In genomic region chrX:45596190-45596808, GRCh38 we compare ENCODE assay signal across 24 cellular contexts.
DNase-seq lines count a peak whose midpoint lies in the region; FAIRE-seq and TF ChIP-seq lines count a peak whose summit lies in the region.
"Had no signal": no experiment of that assay in that cellular context is flagged by ENCODE, and none has a peak within 500 bp of the region (broad histone marks: within the 10 kb centered on the region; RNA-seq: fewer than 3 reads in every experiment).

No MANE protein-coding gene starts in this region.

- H3K9me3 ChIP-seq in endothelial cell of umbilical vein (replicated peaks; ENCODE audit: control insufficient read depth, insufficient read depth, low read length) (no peaks in the 10 kb centered on the region), liver (ENCODE audit: control insufficient read depth in 4 of 4, low read length in 3 of 4) (no peaks in the 10 kb centered on the region), esophagus squamous epithelium (no peaks in the 10 kb centered on the region), adrenal gland (replicated peaks in 1 of 3) (no peaks in the 10 kb centered on the region)
- H3K9me3 ChIP-seq: mucosa of descending colon, SJCRH30, thyroid gland had no signal

- dilution Hi-C loops in endothelial cell of umbilical vein (cut with MboI; ENCODE audit: extremely low pct_ligation_motif_present, low sequenced_read_pairs), result no loop called here

- POLR2A ChIA-PET in endothelial cell of umbilical vein (lab: Charles Lee), result no interaction called here

- FAIRE-seq in endothelial cell of umbilical vein (lab: Jason Lieb, UNC), result peak; percentile 18
- FAIRE-seq: GM18507, H1 had no signal

- no peaks in the 10 kb centered on the region for H3K79me2 ChIP-seq in endothelial cell of umbilical vein (ENCODE audit: control insufficient read depth, insufficient read depth, low read length)

- H3K9ac ChIP-seq in endothelial cell of umbilical vein (replicated peaks; ENCODE audit: extremely low read depth, insufficient read depth, low read length) (no peak overlapping the region), liver (ENCODE audit: low read depth in 1 of 2, low read length in 2 of 2) (no peak overlapping the region)

- peak; percentile 30 to 34 for TF ChIP-seq RAD21 in liver (IDR thresholded peaks at IDR 0.05)

- no TSS peak for BruUV-seq in endothelial cell of umbilical vein (replicated peaks; lab: Mats Ljungman, UMichigan)

- H3K4me1 ChIP-seq in endothelial cell of umbilical vein (ENCODE audit: control insufficient read depth, extremely low read depth, insufficient read depth, low read length) (no peaks in the 10 kb centered on the region), liver (ENCODE audit: control insufficient read depth in 4 of 4, insufficient read depth in 4 of 4, low read length in 3 of 4) (no peaks in the 10 kb centered on the region), esophagus squamous epithelium (no peaks in the 10 kb centered on the region), adrenal gland (replicated peaks in 1 of 2) (no peaks in the 10 kb centered on the region)
- H3K4me1 ChIP-seq: SJCRH30, thyroid gland had no signal

- no peak for TF ChIP-seq POLR2A in endothelial cell of umbilical vein (IDR thresholded peaks at IDR 0.05; ENCODE audit: low read depth, low read length)
- TF ChIP-seq POLR2A in esophagus squamous epithelium (IDR thresholded peaks at IDR 0.05), result no peak
- no peak for TF ChIP-seq POLR2A in adrenal gland (IDR thresholded peaks at IDR 0.05)

- H3K9me1 ChIP-seq in endothelial cell of umbilical vein (replicated peaks; ENCODE audit: control insufficient read depth, extremely low read depth, insufficient read depth, low read length), result no peaks in the 10 kb centered on the region

- H3K27me3 ChIP-seq in endothelial cell of umbilical vein (ENCODE audit: control insufficient read depth in 2 of 2, insufficient read depth in 2 of 2, low read length in 2 of 2) (no peaks in the 10 kb centered on the region), liver (ENCODE audit: control insufficient read depth in 4 of 4, insufficient read depth in 4 of 4, low read length in 3 of 4) (no peaks in the 10 kb centered on the region), esophagus squamous epithelium (no peaks in the 10 kb centered on the region), adrenal gland (no peaks in the 10 kb centered on the region)
- H3K27me3 ChIP-seq: cardiac muscle cell, SJCRH30, thyroid gland had no signal

- H3K4me2 ChIP-seq in endothelial cell of umbilical vein (ENCODE audit: insufficient read depth, low read length), result no peak overlapping the region

- H3K36me3 ChIP-seq in endothelial cell of umbilical vein (ENCODE audit: control insufficient read depth in 2 of 2, extremely low read depth in 1 of 2, insufficient read depth in 2 of 2, low read length in 2 of 2) (no peaks in the 10 kb centered on the region), liver (ENCODE audit: control insufficient read depth in 4 of 4, insufficient read depth in 3 of 4, low read depth in 1 of 4, low read length in 3 of 4) (no peaks in the 10 kb centered on the region), esophagus squamous epithelium (no peaks in the 10 kb centered on the region), adrenal gland (replicated peaks in 1 of 2) (no peaks in the 10 kb centered on the region)
- H3K36me3 ChIP-seq: cardiac muscle cell, SJCRH30, thyroid gland had no signal

- H3K27ac ChIP-seq in endothelial cell of umbilical vein (ENCODE audit: insufficient read depth, low read depth, low read length) (no peak overlapping the region), liver (ENCODE audit: low read depth in 1 of 2, low read length in 2 of 2) (no peak overlapping the region), esophagus squamous epithelium (no peak overlapping the region), adrenal gland (no peak overlapping the region)
- H3K27ac ChIP-seq: cardiac muscle cell, SJCRH30, thyroid gland had no signal

- intact Hi-C loops in endothelial cell of umbilical vein (cut with micrococcal nuclease), result no loop called here
- intact Hi-C loops in esophagus squamous epithelium (cut with DNase I), result no loop called here
- intact Hi-C loops in adrenal gland (cut with DNase I), result no loop called here

- no peak overlapping the region for H2AFZ ChIP-seq in endothelial cell of umbilical vein (ENCODE audit: low read depth, low read length)

- H3K4me3 ChIP-seq in AG10803 (ENCODE audit: low read length) (no peak overlapping the region), endothelial cell of umbilical vein (replicated peaks in 1 of 3; ENCODE audit: insufficient read depth in 1 of 3, low read depth in 1 of 3, low read length in 3 of 3) (no peak overlapping the region), liver (ENCODE audit: low read depth in 1 of 3, low read length in 3 of 3) (no peak overlapping the region), esophagus squamous epithelium (no peak overlapping the region), adrenal gland (no peak overlapping the region)
- H3K4me3 ChIP-seq: cardiac muscle cell, mucosa of descending colon, SJCRH30, thyroid gland had no signal

- H4K20me1 ChIP-seq in endothelial cell of umbilical vein (replicated peaks; ENCODE audit: control insufficient read depth, extremely low read depth, insufficient read depth, low read length), result no peaks in the 10 kb centered on the region

- TF ChIP-seq CTCF in AG10803 (conservative IDR thresholded peaks at IDR 0.05; ENCODE audit: low read length) (no peak), endothelial cell of umbilical vein (IDR thresholded peaks at IDR 0.05; ENCODE audit: extremely low read depth in 1 of 2, insufficient read depth in 1 of 2, low read depth in 1 of 2, low read length in 2 of 2) (no peak), liver (IDR thresholded peaks at IDR 0.05; ENCODE audit: low read depth, low read length, missing input control) (no peak), GM13976 (IDR thresholded peaks at IDR 0.05; ENCODE audit: borderline replicate concordance, control extremely low read depth, extremely low read depth, insufficient read depth, missing control alignments) (no peak), esophagus squamous epithelium (IDR thresholded peaks at IDR 0.05) (no peak), adrenal gland (IDR thresholded peaks at IDR 0.05) (no peak)

- DNase-seq in AG10803 (ENCODE audit: low read depth), result peak; percentile 25
- DNase-seq in M059J (ENCODE audit: low read depth), result peak; percentile 47
- peak; percentile 25 for DNase-seq in endothelial cell of umbilical vein (ENCODE audit: low read depth, low spot score)
- DNase-seq in GM13976 (ENCODE audit: low spot score), result no peak
- DNase-seq in esophagus squamous epithelium (lab: John Stamatoyannopoulos, UW), result no peak
- no peak for DNase-seq in NCI-H510A (lab: John Stamatoyannopoulos, UW)
- no peak for DNase-seq in adrenal gland
- DNase-seq: activated CD4-positive, CD25-positive, alpha-beta regulatory T cell; CD4-positive, alpha-beta memory T cell; DMS53; effector memory CD4-positive, alpha-beta T cell; KBM-7; left colon; mucosa of descending colon; NCI-H1105; NCI-H526 treated with DMSO at 0.1 percent for 48 hours; SJCRH30; stimulated activated CD4-positive, alpha-beta T cell treated with anti-CD3 and anti-CD28 coated beads, Interleukin-15, amount 100 ng/mL, for 24 hours; stimulated activated naive B cell treated with anti-CD40 and anti-IgM and Interleukin-4, amounts not matched to agents 10 μg/mL and 1 μg/mL and 100 μg/mL, for 72 hours; thyroid gland had no signal

- CTCF ChIA-PET in endothelial cell of umbilical vein (lab: Charles Lee), result no interaction called here

- WGBS in liver, result 40% methylated on average over 2 of the region's 2 CpGs
- WGBS in esophagus squamous epithelium, 2 donors, result 52 to 59% methylated on average over 2 of the region's 2 CpGs
- 41 to 63% (median 55%) methylated on average over 2 of the region's 2 CpGs for WGBS in adrenal gland, 4 donors

- in situ Hi-C loops in GM13976 (cut with MboI; ENCODE audit: low sequenced_read_pairs, unreplicated experiment), result no loop called here

TF ChIP-seq in endothelial cell of umbilical vein, 7 proteins besides CTCF, POLR2A, EP300 and RAD21:
- no peak for TF ChIP-seq FOS (IDR thresholded peaks at IDR 0.05; ENCODE audit: borderline replicate concordance, insufficient read depth, low read length)
- no peak for TF ChIP-seq GATA2 (IDR thresholded peaks at IDR 0.05; ENCODE audit: insufficient read depth, insufficient read length, low read depth, low read length)
- TF ChIP-seq MAX (IDR thresholded peaks at IDR 0.05; ENCODE audit: insufficient read depth, insufficient read length), result no peak
- TF ChIP-seq EZH2 (IDR thresholded peaks at IDR 0.05; ENCODE audit: borderline replicate concordance, low read depth, low read length, severe bottlenecking), result no peak
- TF ChIP-seq MYC (IDR thresholded peaks at IDR 0.05; ENCODE audit: low read depth, low read length), result no peak
- no peak for TF ChIP-seq POLR2AphosphoS5 (IDR thresholded peaks at IDR 0.05; ENCODE audit: insufficient read depth, low read depth, low read length)
- TF ChIP-seq JUN (IDR thresholded peaks at IDR 0.05; ENCODE audit: borderline replicate concordance, insufficient read depth, insufficient read length, low read depth), result no peak

TF ChIP-seq in liver, 16 proteins besides CTCF, POLR2A, EP300 and RAD21 (continues in another document):
- no peak for TF ChIP-seq TAF1 (conservative IDR thresholded peaks at IDR 0.05)
- no peak for TF ChIP-seq HNF4A (conservative IDR thresholded peaks at IDR 0.05)
- peak; percentile 34 for TF ChIP-seq SP1 (IDR thresholded peaks at IDR 0.05)
- TF ChIP-seq REST (IDR thresholded peaks at IDR 0.05), result no peak

Comparison
In these comparisons a context has a peak if more than half of its experiments do, and no peak if none do; other contexts are left out.
1. DNase-seq: peak in AG10803 (single experiment), M059J (single experiment) and endothelial cell of umbilical vein (single experiment); none in GM13976 (single experiment), esophagus squamous epithelium (single experiment), NCI-H510A (single experiment) and adrenal gland (0 of 7).